In genomic region chr11:2507945-2508749, GRCh38 we compare ENCODE assay signal across 1 cellular context.
TF ChIP-seq lines count a peak whose summit lies in the region.

No MANE protein-coding gene starts in this region.

TF ChIP-seq in HepG2, 621 proteins besides CTCF, POLR2A, EP300 and RAD21 (continued from another document):
- TF ChIP-seq, protein P1, sequence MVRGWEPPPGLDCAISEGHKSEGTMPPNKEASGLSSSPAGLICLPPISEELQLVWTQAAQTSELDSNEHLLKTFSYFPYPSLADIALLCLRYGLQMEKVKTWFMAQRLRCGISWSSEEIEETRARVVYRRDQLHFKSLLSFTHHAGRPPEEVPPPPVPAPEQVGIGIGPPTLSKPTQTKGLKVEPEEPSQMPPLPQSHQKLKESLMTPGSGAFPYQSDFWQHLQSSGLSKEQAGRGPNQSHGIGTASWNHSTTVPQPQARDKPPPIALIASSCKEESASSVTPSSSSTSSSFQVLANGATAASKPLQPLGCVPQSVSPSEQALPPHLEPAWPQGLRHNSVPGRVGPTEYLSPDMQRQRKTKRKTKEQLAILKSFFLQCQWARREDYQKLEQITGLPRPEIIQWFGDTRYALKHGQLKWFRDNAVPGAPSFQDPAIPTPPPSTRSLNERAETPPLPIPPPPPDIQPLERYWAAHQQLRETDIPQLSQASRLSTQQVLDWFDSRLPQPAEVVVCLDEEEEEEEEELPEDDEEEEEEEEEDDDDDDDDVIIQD (CRISPR knock-in tag; IDR thresholded peaks at IDR 0.05; ENCODE audit: low read depth): no peak
- TF ChIP-seq, protein P2, sequence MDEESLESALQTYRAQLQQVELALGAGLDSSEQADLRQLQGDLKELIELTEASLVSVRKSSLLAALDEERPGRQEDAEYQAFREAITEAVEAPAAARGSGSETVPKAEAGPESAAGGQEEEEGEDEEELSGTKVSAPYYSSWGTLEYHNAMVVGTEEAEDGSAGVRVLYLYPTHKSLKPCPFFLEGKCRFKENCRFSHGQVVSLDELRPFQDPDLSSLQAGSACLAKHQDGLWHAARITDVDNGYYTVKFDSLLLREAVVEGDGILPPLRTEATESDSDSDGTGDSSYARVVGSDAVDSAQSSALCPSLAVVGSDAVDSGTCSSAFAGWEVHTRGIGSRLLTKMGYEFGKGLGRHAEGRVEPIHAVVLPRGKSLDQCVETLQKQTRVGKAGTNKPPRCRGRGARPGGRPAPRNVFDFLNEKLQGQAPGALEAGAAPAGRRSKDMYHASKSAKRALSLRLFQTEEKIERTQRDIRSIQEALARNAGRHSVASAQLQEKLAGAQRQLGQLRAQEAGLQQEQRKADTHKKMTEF (CRISPR knock-in tag; IDR thresholded peaks at IDR 0.05): no peak
- TF ChIP-seq, protein P3, sequence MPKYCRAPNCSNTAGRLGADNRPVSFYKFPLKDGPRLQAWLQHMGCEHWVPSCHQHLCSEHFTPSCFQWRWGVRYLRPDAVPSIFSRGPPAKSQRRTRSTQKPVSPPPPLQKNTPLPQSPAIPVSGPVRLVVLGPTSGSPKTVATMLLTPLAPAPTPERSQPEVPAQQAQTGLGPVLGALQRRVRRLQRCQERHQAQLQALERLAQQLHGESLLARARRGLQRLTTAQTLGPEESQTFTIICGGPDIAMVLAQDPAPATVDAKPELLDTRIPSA (CRISPR knock-in tag; IDR thresholded peaks at IDR 0.05; ENCODE audit: borderline replicate concordance): no peak
- TF ChIP-seq ZNF670 (CRISPR knock-in tag; IDR thresholded peaks at IDR 0.05; ENCODE audit: borderline replicate concordance) (no peak), ZNF331 (CRISPR knock-in tag; IDR thresholded peaks at IDR 0.05) (no peak), ZNF850 (CRISPR knock-in tag; conservative IDR thresholded peaks at IDR 0.05) (no peak), CHD2 (IDR thresholded peaks at IDR 0.05; ENCODE audit: low read depth, low read length) (no peak), NCOA1 (CRISPR knock-in tag; IDR thresholded peaks at IDR 0.05) (no peak), ZBTB4 (CRISPR knock-in tag; IDR thresholded peaks at IDR 0.05; ENCODE audit: borderline replicate concordance) (no peak), ZSCAN21 (CRISPR knock-in tag; IDR thresholded peaks at IDR 0.05; ENCODE audit: borderline replicate concordance) (no peak)
